11 cellular contexts compared by ENCODE assay signal in the genomic region with DNA sequence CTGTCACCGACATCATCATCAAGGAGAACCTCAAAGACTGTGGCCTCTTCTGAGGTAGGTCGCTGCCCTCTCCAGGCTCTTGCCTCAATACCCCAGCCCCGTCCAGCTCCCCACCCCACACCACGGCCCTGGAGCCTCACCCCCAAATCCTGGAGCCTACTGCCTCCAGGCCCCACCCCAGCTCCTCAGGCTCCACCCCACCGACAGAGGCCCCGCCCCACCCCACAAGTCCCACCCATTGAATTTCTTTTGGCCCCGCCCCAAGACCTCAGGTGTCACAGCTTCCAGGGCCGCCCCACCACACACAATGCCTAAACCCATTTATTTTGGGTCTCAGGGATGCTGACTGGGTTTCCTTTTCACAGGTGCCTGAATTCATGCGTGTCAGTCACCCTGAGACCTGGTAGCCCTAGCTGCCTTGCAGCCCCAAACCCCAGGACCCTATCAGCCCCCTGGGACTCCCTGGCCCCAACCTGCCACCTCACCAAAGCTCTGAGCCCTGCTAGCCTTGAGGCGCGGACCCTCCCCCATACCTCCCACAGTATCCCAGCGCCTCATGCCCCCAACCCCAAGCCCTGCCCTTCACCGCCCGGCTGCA. TPM values are rescaled to one million over a fixed set of nuclear protein-coding genes. Genes with fewer than 3 reads are reported as not detected.
DNase-seq lines count a peak whose midpoint lies in the region; ATAC-seq and TF ChIP-seq lines count a peak whose summit lies in the region.
"Had no signal": no experiment of that assay in that cellular context is flagged by ENCODE, and none has a peak within 500 bp of the region (broad histone marks: within the 10 kb centered on the region; RNA-seq: fewer than 3 reads in every experiment).

No MANE protein-coding gene starts in this region.

- intact Hi-C loops in mammary epithelial cell (cut with micrococcal nuclease) = loop anchor here (1.0 to 5.0 kb wide), 2 partner anchors 78 to 347 kb away; no protein-coding TSS in a partner anchor

- in situ Hi-C loops in mammary epithelial cell (cut with MboI; ENCODE audit: low sequenced_read_pairs in 2 of 2) = loop anchor here (5.0 kb wide), 2 partner anchors 73 to 77 kb away; no protein-coding TSS in a partner anchor

- CTCF ChIA-PET in RWPE1 (lab: Yijun Ruan, JAX) (interaction anchor here (0.6 to 4.2 kb wide), 10 partner anchors 10 to 277 kb away, joined by 3 to 45 read pairs (median 3); no protein-coding TSS in a partner anchor), mammary epithelial cell (lab: Charles Lee; ENCODE audit: low non-redundant PET) (interaction anchor here (0.5 to 0.7 kb wide), 4 partner anchors 27 to 115 kb away, joined by 3 to 4 read pairs (median 3); no protein-coding TSS in a partner anchor)

- no peak for ATAC-seq in GM18858 (IDR thresholded peaks at IDR 0.05; ENCODE audit: unreplicated experiment)
- no peak for ATAC-seq in GM21576 (IDR thresholded peaks at IDR 0.05; ENCODE audit: unreplicated experiment)

- no peaks in the 10 kb centered on the region for H4K20me1 ChIP-seq in mammary epithelial cell (ENCODE audit: insufficient read depth, low read length)

- DNase-seq in GM12865 (ENCODE audit: low read depth) = peak; percentile 26
- DNase-seq in RWPE1 (ENCODE audit: low spot score) = peak; percentile 57
- no peak for DNase-seq in mammary epithelial cell
- no peak for DNase-seq in DMS79 treated with DMSO at 0.1 percent for 48 hours (lab: John Stamatoyannopoulos, UW)
- DNase-seq in NOMO-1 treated with dmso at 0.1 percent for 144 hours (lab: John Stamatoyannopoulos, UW; ENCODE audit: unreplicated experiment) = no peak
- DNase-seq: NCI-H1694 had no signal

- WGBS in mammary epithelial cell (ENCODE audit: low coverage, missing lambda C conversion rate) = 100% methylated on average over 1 of the region's 14 CpGs

- H3K4me3 ChIP-seq in GM12865 (ENCODE audit: low read depth, low read length) (no peak overlapping the region), mammary epithelial cell (replicated peaks in 1 of 3; ENCODE audit: insufficient read depth in 1 of 3, low read depth in 2 of 3, low read length in 3 of 3) (no peak overlapping the region), parathyroid adenoma (ENCODE audit: low read depth, low read length) (no peak overlapping the region)

- H3K4me1 ChIP-seq in mammary epithelial cell (ENCODE audit: insufficient read depth, low read length) (peaks cover 7% of the 10 kb centered on the region), parathyroid adenoma (peaks cover 2% of the 10 kb centered on the region)

- no TSS peak for BruUV-seq in mammary epithelial cell (replicated peaks; lab: Mats Ljungman, UMichigan)

- no peaks in the 10 kb centered on the region for H3K9me3 ChIP-seq in mammary epithelial cell (replicated peaks; ENCODE audit: insufficient read depth, low read length)
- H3K9me3 ChIP-seq in parathyroid adenoma (ENCODE audit: control insufficient read depth, low read length) = no peaks in the 10 kb centered on the region

- POLR2A ChIA-PET in RWPE1 (lab: Yijun Ruan, JAX; ENCODE audit: low non-redundant PET) = no interaction called here

- H3K27ac ChIP-seq in RWPE1 (no peak overlapping the region), mammary epithelial cell (ENCODE audit: insufficient read depth, low read depth, low read length) (no peak overlapping the region), parathyroid adenoma (no peak overlapping the region)

- no peaks in the 10 kb centered on the region for H3K36me3 ChIP-seq in mammary epithelial cell (ENCODE audit: insufficient read depth, low read length)
- no peaks in the 10 kb centered on the region for H3K36me3 ChIP-seq in parathyroid adenoma (ENCODE audit: control insufficient read depth, insufficient read depth, low read length)

- H3K79me2 ChIP-seq in mammary epithelial cell (ENCODE audit: insufficient read depth, low read length) (no peaks in the 10 kb centered on the region), parathyroid adenoma (no peaks in the 10 kb centered on the region)

- H3K4me2 ChIP-seq in mammary epithelial cell (ENCODE audit: insufficient read depth, low read depth, low read length) (peak overlapping the region; percentile 17), parathyroid adenoma (ENCODE audit: low read length) (peak overlapping the region; percentile 13)

- dilution Hi-C loops in mammary epithelial cell (cut with HindIII; ENCODE audit: low sequenced_read_pairs) = loop anchor here (5.0 kb wide), 3 partner anchors 43 to 82 kb away; a partner anchor contains a TSS

- H3K27me3 ChIP-seq in mammary epithelial cell (ENCODE audit: insufficient read depth, low read length) (peaks cover 2% of the 10 kb centered on the region), parathyroid adenoma (ENCODE audit: control insufficient read depth, insufficient read depth, low read length) (peaks cover 8% of the 10 kb centered on the region)

- H3K9ac ChIP-seq in mammary epithelial cell (ENCODE audit: insufficient read depth, low read length) (no peak overlapping the region), parathyroid adenoma (no peak overlapping the region)

- H2AFZ ChIP-seq in mammary epithelial cell (ENCODE audit: low read depth, low read length) (no peak overlapping the region), parathyroid adenoma (no peak overlapping the region)

- TF ChIP-seq CTCF in GM12865 (IDR thresholded peaks at IDR 0.05; ENCODE audit: insufficient read depth, low read depth, low read length, missing control alignments) (no peak), RWPE1 (conservative IDR thresholded peaks at IDR 0.05; ENCODE audit: low read depth) (no peak), mammary epithelial cell (conservative IDR thresholded peaks at IDR 0.05 in 1 of 2, IDR thresholded peaks at IDR 0.05 in 1 of 2; ENCODE audit: extremely low read depth in 1 of 2, insufficient read depth in 1 of 2, low read depth in 1 of 2, low read length in 2 of 2) (no peak), parathyroid adenoma (IDR thresholded peaks at IDR 0.05) (no peak)

RNA-seq across cellular contexts. Expression of a gene that starts 3.6 kb away (rescaled TPM):
- 1 to 10 TPM in 1 of 2 donors, under 1 TPM in 1; 0.17 to 1.8 TPM for total RNA-seq in mammary epithelial cell
- 0.05 TPM for polyA plus RNA-seq in mammary epithelial cell
- not detected for polyA minus RNA-seq in mammary epithelial cell
- total RNA-seq: mononuclear cell, temporal lobe had no signal

RNA-seq across cellular contexts. Expression of a gene that starts 10.1 kb away (rescaled TPM):
- under 1 TPM in 1 of 2 donors, not detected in 1; 0.67 TPM for total RNA-seq in mammary epithelial cell
- polyA plus RNA-seq in mammary epithelial cell = 0.06 TPM
- not detected for polyA minus RNA-seq in mammary epithelial cell
- total RNA-seq: mononuclear cell had no signal

RNA-seq across cellular contexts. Expression of a gene that starts 39.9 kb away (rescaled TPM):
- total RNA-seq in mammary epithelial cell = 100 to 1,000 TPM; 102 to 129 TPM
- 108 TPM for polyA plus RNA-seq in mammary epithelial cell
- 76.2 TPM for polyA minus RNA-seq in mammary epithelial cell

RNA-seq across cellular contexts. Expression of a gene that starts 41.0 kb away (rescaled TPM):
- 100 to 1,000 TPM; 176 to 235 TPM for total RNA-seq in mammary epithelial cell
- polyA plus RNA-seq in mammary epithelial cell = 511 TPM
- polyA minus RNA-seq in mammary epithelial cell = 320 TPM

Comparison
In these comparisons a context has a peak if more than half of its experiments do, and no peak if none do; other contexts are left out.
1. DNase-seq: peak in GM12865 (single experiment) and RWPE1 (single experiment); none in mammary epithelial cell (single experiment), DMS79 treated with DMSO at 0.1 percent for 48 hours (single experiment) and NOMO-1 treated with dmso at 0.1 percent for 144 hours (single experiment).